ENCODE assay signal across 27 cellular contexts in genomic region chr15:56454841-56455240, GRCh38.
"Had no signal": no experiment of that assay in that cellular context is flagged by ENCODE, and none has a peak within 500 bp of the region (broad histone marks: within the 10 kb centered on the region; RNA-seq: fewer than 3 reads in every experiment).

No MANE protein-coding gene starts in this region.

- H3K9me3 ChIP-seq: adrenal gland, colonic mucosa, pancreas, prostate gland, suprapubic skin, tibial artery, upper lobe of right lung had no signal

- DNase-seq: activated CD4-positive, alpha-beta T cell treated with anti-CD3 and anti-CD28 coated beads for 48 hours; activated CD4-positive, alpha-beta T cell treated with anti-CD3 and anti-CD28 coated beads, Interleukin-2, amount 50 U/mL, for 48 hours; activated CD8-positive, alpha-beta memory T cell treated with anti-CD3 and anti-CD28 coated beads for 24 hours; activated effector memory CD4-positive, alpha-beta T cell treated with Interleukin-2 at 50 U/mL for 16 hours; activated naive CD4-positive, alpha-beta T cell treated with anti-CD3 and anti-CD28 coated beads for 36 hours; activated naive CD8-positive, alpha-beta T cell treated with anti-CD3 and anti-CD28 coated beads for 36 hours; adrenal gland; aorta; cerebellar nuclear complex; colonic mucosa; dorsolateral prefrontal cortex; effector memory CD4-positive, alpha-beta T cell; foreskin keratinocyte; islet precursor cell; left ventricle myocardium superior; mammary epithelial cell; naive B cell; nephron progenitor cell; pancreas; stimulated activated CD4-positive, alpha-beta T cell treated with anti-CD3 and anti-CD28 coated beads, Interleukin-15, amount 100 ng/mL, for 24 hours; stimulated activated naive CD4-positive, alpha-beta T cell; T-helper 1 cell; tibial artery; upper lobe of right lung had no signal

- H3K4me3 ChIP-seq: adrenal gland, cardiac muscle cell, colonic mucosa, dorsolateral prefrontal cortex, pancreas, prostate gland, suprapubic skin, tibial artery, upper lobe of right lung had no signal

- H3K36me3 ChIP-seq: adrenal gland, cardiac muscle cell, colonic mucosa, pancreas, prostate gland, suprapubic skin, tibial artery, upper lobe of right lung had no signal

- H3K27ac ChIP-seq: adrenal gland, cardiac muscle cell, colonic mucosa, dorsolateral prefrontal cortex, foreskin keratinocyte, pancreas, prostate gland, suprapubic skin, tibial artery, upper lobe of right lung had no signal

- H3K4me1 ChIP-seq: colonic mucosa, foreskin keratinocyte, pancreas, prostate gland, suprapubic skin, tibial artery, upper lobe of right lung had no signal

- H3K27me3 ChIP-seq: adrenal gland, cardiac muscle cell, colonic mucosa, dorsolateral prefrontal cortex, foreskin keratinocyte, pancreas, suprapubic skin, tibial artery, upper lobe of right lung had no signal
